In genomic region chr17:39794249-39794970, GRCh38 we compare ENCODE assay signal across 9 cellular contexts. TPM values are rescaled to one million over a fixed set of nuclear protein-coding genes. Genes with fewer than 3 reads are reported as not detected.
DNase-seq lines count a peak whose midpoint lies in the region; ATAC-seq and TF ChIP-seq lines count a peak whose summit lies in the region.
"Had no signal": no experiment of that assay in that cellular context is flagged by ENCODE, and none has a peak within 500 bp of the region (broad histone marks: within the 10 kb centered on the region; RNA-seq: fewer than 3 reads in every experiment).

No MANE protein-coding gene starts in this region.

- no peak overlapping the region for H3K27ac ChIP-seq in right atrium auricular region

- intact Hi-C loops in MCF 10A (cut with micrococcal nuclease), result no loop called here

- peaks cover 91% of the 10 kb centered on the region for H3K27me3 Mint-ChIP-seq in MCF 10A (ENCODE audit: insufficient read depth, unreplicated experiment)

- no peaks in the 10 kb centered on the region for H3K9me3 Mint-ChIP-seq in MCF 10A (ENCODE audit: unreplicated experiment)

- H3K27me3 ChIP-seq in GM06990 (replicated peaks; ENCODE audit: control insufficient read depth, insufficient read depth, low read length) (no peaks in the 10 kb centered on the region), right atrium auricular region (no peaks in the 10 kb centered on the region)

- CTCF ChIA-PET in MCF 10A (lab: Yijun Ruan, JAX), result interaction anchor here (1.3 kb wide), 1 partner anchor 171 kb away, joined by 3 read pairs; no protein-coding TSS in a partner anchor

- no peak overlapping the region for H3K4me3 Mint-ChIP-seq in MCF 10A (ENCODE audit: unreplicated experiment)

- H3K36me3 ChIP-seq in GM06990 (ENCODE audit: control insufficient read depth, insufficient read depth, low read length), result peaks cover 7% of the 10 kb centered on the region
- H3K36me3 ChIP-seq in right atrium auricular region, result no peaks in the 10 kb centered on the region

- H3K9me3 ChIP-seq in right atrium auricular region, result no peaks in the 10 kb centered on the region

- no peaks in the 10 kb centered on the region for H3K36me3 Mint-ChIP-seq in MCF 10A (ENCODE audit: insufficient read depth, unreplicated experiment)

- no peaks in the 10 kb centered on the region for H3K4me1 Mint-ChIP-seq in MCF 10A (ENCODE audit: insufficient read depth, unreplicated experiment)

- BruUV-seq in MCF 10A (replicated peaks; lab: Mats Ljungman, UMichigan), result no TSS peak

- POLR2A ChIA-PET in MCF 10A (lab: Yijun Ruan, JAX), result interaction anchor here (0.7 kb wide), 1 partner anchor 33 kb away, joined by 3 read pairs; no protein-coding TSS in a partner anchor

- DNase-seq in GM06990 (ENCODE audit: extremely low read depth, insufficient read length), result peak; percentile 72
- DNase-seq in activated naive CD4-positive, alpha-beta T cell treated with anti-CD3 and anti-CD28 coated beads, Interleukin-2, amount 50 U/mL, for 16 hours, result peak; percentile 28
- no peak for DNase-seq in MCF 10A (ENCODE audit: unreplicated experiment)
- no peak for DNase-seq in NCI-H1092 (lab: John Stamatoyannopoulos, UW)
- no peak for DNase-seq in right atrium auricular region (ENCODE audit: low spot score)
- no peak for DNase-seq in stimulated activated CD8-positive, alpha-beta memory T cell treated with anti-CD3 and anti-CD28 coated beads, Interleukin-4, amount 100 ng/mL, for 48 hours

- ATAC-seq in GM19351 (IDR thresholded peaks at IDR 0.05; ENCODE audit: unreplicated experiment), result peak; percentile 90
- peak; percentile 73 for ATAC-seq in HG03108 (IDR thresholded peaks at IDR 0.05; ENCODE audit: unreplicated experiment)

- H3K4me3 ChIP-seq in GM06990 (replicated peaks; ENCODE audit: low read depth, low read length) (0 out of 2 replicates have a peak overlapping the region, but pooled peaks have one; percentile 8), right atrium auricular region (no peak overlapping the region)
- H3K4me3 ChIP-seq: lung had no signal

- no peak overlapping the region for H3K27ac Mint-ChIP-seq in MCF 10A (ENCODE audit: low read depth, unreplicated experiment)

- no peak for TF ChIP-seq CTCF in GM06990 (IDR thresholded peaks at IDR 0.05; ENCODE audit: insufficient read depth, low read length, poor library complexity, severe bottlenecking)
- TF ChIP-seq CTCF in MCF 10A (IDR thresholded peaks at IDR 0.05; ENCODE audit: unreplicated experiment), result no peak
- TF ChIP-seq CTCF in right atrium auricular region (IDR thresholded peaks at IDR 0.05), result no peak

- no peaks in the 10 kb centered on the region for H3K4me1 ChIP-seq in right atrium auricular region

RNA-seq across cellular contexts. Expression of gene GRB7, which starts 56.7 kb away (rescaled TPM):
- total RNA-seq in MCF 10A (2022) (7.3 and 10.3 TPM in 2 replicates), right atrium auricular region (1 to 10 TPM; 3.4 to 5.8 TPM)

Comparison
In these comparisons a context has a peak if more than half of its experiments do, and no peak if none do; other contexts are left out.
1. DNase-seq: peak in GM06990 (single experiment) and activated naive CD4-positive, alpha-beta T cell treated with anti-CD3 and anti-CD28 coated beads, Interleukin-2, amount 50 U/mL, for 16 hours (single experiment); none in MCF 10A (single experiment), NCI-H1092 (single experiment), right atrium auricular region (single experiment) and stimulated activated CD8-positive, alpha-beta memory T cell treated with anti-CD3 and anti-CD28 coated beads, Interleukin-4, amount 100 ng/mL, for 48 hours (single experiment).